Comparison of ENCODE assay signal across 8 cellular contexts in genomic region chr2:195657634-195658540, GRCh38. TPM values are rescaled to one million over a fixed set of nuclear protein-coding genes. Genes with fewer than 3 reads are reported as not detected.
DNase-seq lines count a peak whose midpoint lies in the region; ATAC-seq and TF ChIP-seq lines count a peak whose summit lies in the region.

No MANE protein-coding gene starts in this region.

- no peaks in the 10 kb centered on the region for H3K27me3 Mint-ChIP-seq in IgD-negative memory B cell
- H3K27me3 Mint-ChIP-seq in activated naive CD4-positive, alpha-beta T cell treated with anti-CD3 and anti-CD28 coated beads, Interleukin-2, amount 10 ng/mL, durations not matched to agents 7 days and 5 days, result peaks cover 13% of the 10 kb centered on the region

- TF ChIP-seq CTCF in ovary (IDR thresholded peaks at IDR 0.05), result no peak
- TF ChIP-seq CTCF in thoracic aorta (IDR thresholded peaks at IDR 0.05), result no peak

- H3K4me3 Mint-ChIP-seq in IgD-negative memory B cell, result peak overlapping the region; percentile 95 to 100 (median 96)
- H3K4me3 Mint-ChIP-seq in activated naive CD4-positive, alpha-beta T cell treated with anti-CD3 and anti-CD28 coated beads, Interleukin-2, amount 10 ng/mL, durations not matched to agents 7 days and 5 days, result peak overlapping the region; percentile 98

- H3K4me1 ChIP-seq in ovary (ENCODE audit: insufficient read depth) (no peaks in the 10 kb centered on the region), thoracic aorta (ENCODE audit: control insufficient read depth in 1 of 2, low read depth in 2 of 2) (peaks cover 16 to 21% of the 10 kb centered on the region in 2 donors)

- in situ Hi-C loops in SK-MEL-5 (cut with HindIII; ENCODE audit: low pct_unique_long_range_greater_than_20kb, low sequenced_read_pairs), result no loop called here

- H3K27me3 ChIP-seq in ovary, result no peaks in the 10 kb centered on the region
- no peaks in the 10 kb centered on the region for H3K27me3 ChIP-seq in thoracic aorta (replicated peaks; ENCODE audit: insufficient read depth)

- DNase-seq in DMS114 treated with DMSO at 0.1 percent for 48 hours (lab: John Stamatoyannopoulos, UW; ENCODE audit: unreplicated experiment) (peak; percentile 56), SK-MEL-5 (ENCODE audit: low read depth, low spot score) (peak; percentile 68), glomerular visceral epithelial cell (ENCODE audit: extremely low spot score) (peak; percentile 75), ovary (peak; percentile 72 to 85 (median 73)), thoracic aorta (ENCODE audit: low spot score) (peak; percentile 8)
- peak; percentile 85 for DNase-seq in activated naive CD4-positive, alpha-beta T cell treated with anti-CD3 and anti-CD28 coated beads, Interleukin-2, amount 10 ng/mL, durations not matched to agents 7 days and 5 days

- H3K4me3 ChIP-seq in ovary, result peak overlapping the region; percentile 72
- peak overlapping the region; percentile 90 for H3K4me3 ChIP-seq in thoracic aorta

- no peaks in the 10 kb centered on the region for H3K9me3 ChIP-seq in ovary
- no peaks in the 10 kb centered on the region for H3K9me3 ChIP-seq in thoracic aorta

- peak overlapping the region; percentile 98 to 99 (median 99) for H3K27ac Mint-ChIP-seq in IgD-negative memory B cell
- H3K27ac Mint-ChIP-seq in activated naive CD4-positive, alpha-beta T cell treated with anti-CD3 and anti-CD28 coated beads, Interleukin-2, amount 10 ng/mL, durations not matched to agents 7 days and 5 days, result peak overlapping the region; percentile 100

- H3K4me1 Mint-ChIP-seq in IgD-negative memory B cell, result peaks cover 29 to 34% (median 31%) of the 10 kb centered on the region in 3 donors
- peaks cover 27% of the 10 kb centered on the region for H3K4me1 Mint-ChIP-seq in activated naive CD4-positive, alpha-beta T cell treated with anti-CD3 and anti-CD28 coated beads, Interleukin-2, amount 10 ng/mL, durations not matched to agents 7 days and 5 days

- intact Hi-C loops in ovary (cut with DNase I), result no loop called here

- CTCF ChIA-PET in activated naive CD4-positive, alpha-beta T cell treated with anti-CD3 and anti-CD28 coated beads, Interleukin-2, amount 10 ng/mL, durations not matched to agents 7 days and 5 days (lab: Charles Lee), result interaction anchor here (1.6 to 4.1 kb wide), 2 partner anchors 114 to 124 kb away, joined by 4 to 54 read pairs; no protein-coding TSS in a partner anchor

- no peaks in the 10 kb centered on the region for H3K36me3 ChIP-seq in ovary
- H3K36me3 ChIP-seq in thoracic aorta, result no peaks in the 10 kb centered on the region

- no peaks in the 10 kb centered on the region for H3K9me3 Mint-ChIP-seq in IgD-negative memory B cell
- H3K9me3 Mint-ChIP-seq in activated naive CD4-positive, alpha-beta T cell treated with anti-CD3 and anti-CD28 coated beads, Interleukin-2, amount 10 ng/mL, durations not matched to agents 7 days and 5 days, result no peaks in the 10 kb centered on the region

- TF ChIP-seq EP300 in ovary (IDR thresholded peaks at IDR 0.05), result no peak

- WGBS in ovary, 3 donors, result 0 to 1% (median 0%) methylated on average over 51 to 66 of the region's 66 CpGs

- TF ChIP-seq POLR2A in ovary (IDR thresholded peaks at IDR 0.05), result peak; percentile 47

- H3K27ac ChIP-seq in ovary (peak overlapping the region; percentile 98 to 100), thoracic aorta (peak overlapping the region; percentile 92 to 98)

- ATAC-seq in GM21526 (IDR thresholded peaks at IDR 0.05; ENCODE audit: low FRiP score, unreplicated experiment) (peak; percentile 24), thoracic aorta (ENCODE audit: insufficient number of reproducible peaks, low FRiP score, low read depth) (no peak)

- peaks cover 7% of the 10 kb centered on the region for H3K36me3 Mint-ChIP-seq in IgD-negative memory B cell
- H3K36me3 Mint-ChIP-seq in activated naive CD4-positive, alpha-beta T cell treated with anti-CD3 and anti-CD28 coated beads, Interleukin-2, amount 10 ng/mL, durations not matched to agents 7 days and 5 days, result peaks cover 42% of the 10 kb centered on the region

RNA-seq across cellular contexts. Expression of gene SLC39A10, which starts 0.9 kb away (rescaled TPM):
- polyA plus RNA-seq in IgD-negative memory B cell, result 11.2 TPM
- total RNA-seq in SK-MEL-5 (2014; rRNA removed; shearing (Covaris generic)), result 38.9 and 40.6 TPM in 2 replicates
- polyA plus RNA-seq in SK-MEL-5 (2015; cell fraction: cytosol; rRNA removed), result 15.8 and 20.8 TPM in 2 replicates
- 24.7 and 25.4 TPM in 2 replicates for polyA plus RNA-seq in SK-MEL-5 (2015; cell fraction: nucleus; rRNA removed)
- 10 to 100 TPM; 15.0 to 33.5 (median 28.3) TPM for total RNA-seq in ovary
- polyA plus RNA-seq in ovary, result 10 to 100 TPM in 1 of 2 donors, 1 to 10 TPM in 1; 9.1 to 12.0 TPM
- 10 to 100 TPM; 12.5 to 13.1 TPM for total RNA-seq in thoracic aorta

Comparison
In these comparisons a context has a peak if more than half of its experiments do, and no peak if none do; other contexts are left out.
1. DNase-seq: peak in every context shown above with its lines; median percentile 85 in activated naive CD4-positive, alpha-beta T cell treated with anti-CD3 and anti-CD28 coated beads, Interleukin-2, amount 10 ng/mL, durations not matched to agents 7 days and 5 days; 75 in glomerular visceral epithelial cell; 73 in ovary; 68 in SK-MEL-5; 56 in DMS114 treated with DMSO at 0.1 percent for 48 hours; 8 in thoracic aorta.